ENCODE assay signal across 1 cellular context in genomic region chr17:6701719-6702118, GRCh38.
TF ChIP-seq lines count a peak whose summit lies in the region.

No MANE protein-coding gene starts in this region.

TF ChIP-seq in IMR-90, 13 proteins besides CTCF, POLR2A, EP300 and RAD21 (continued from another document):
- TF ChIP-seq BHLHE40 (IDR thresholded peaks at IDR 0.05; ENCODE audit: low read depth, low read length), result no peak
- TF ChIP-seq MAZ (IDR thresholded peaks at IDR 0.05; ENCODE audit: borderline replicate concordance, low read depth, low read length), result no peak
- no peak for TF ChIP-seq MXI1 (IDR thresholded peaks at IDR 0.05; ENCODE audit: borderline replicate concordance, low read depth, low read length)
- TF ChIP-seq RCOR1 (IDR thresholded peaks at IDR 0.05; ENCODE audit: insufficient replicate concordance, low read length), result no peak
- TF ChIP-seq CEBPB (IDR thresholded peaks at IDR 0.05; ENCODE audit: low read depth, low read length), result no peak
- no peak for TF ChIP-seq MAFK (IDR thresholded peaks at IDR 0.05; ENCODE audit: low read depth, low read length)
- no peak for TF ChIP-seq ELK1 (IDR thresholded peaks at IDR 0.05; ENCODE audit: borderline replicate concordance, low read depth, low read length)
